In genomic region chr16:67431805-67432476, GRCh38 we compare ENCODE assay signal across 1 cellular context.
TF ChIP-seq lines count a peak whose summit lies in the region.

No MANE protein-coding gene starts in this region.

TF ChIP-seq in HepG2, 621 proteins besides CTCF, POLR2A, EP300 and RAD21 (continues in another document):
- TF ChIP-seq GATAD2A (CRISPR knock-in tag; IDR thresholded peaks at IDR 0.05) (0 out of 2 replicates have a peak, but pooled peaks have one; percentile 9), SKI (IDR thresholded peaks at IDR 0.05; ENCODE audit: partially characterized antibody) (no peak), POLR2AphosphoS5 (IDR thresholded peaks at IDR 0.05; ENCODE audit: low read depth, low read length) (peak; percentile 68), ARNT2 (CRISPR knock-in tag; IDR thresholded peaks at IDR 0.05; ENCODE audit: low read depth) (0 out of 2 replicates have a peak, but pooled peaks have one; percentile 2), GATAD1 (CRISPR knock-in tag; IDR thresholded peaks at IDR 0.05) (0 out of 2 replicates have a peak, but pooled peaks have one; percentile 7), KDM1A (CRISPR knock-in tag; IDR thresholded peaks at IDR 0.05) (no peak), ZNF503 (CRISPR knock-in tag; IDR thresholded peaks at IDR 0.05) (no peak), ATF7-NPFF (CRISPR knock-in tag; IDR thresholded peaks at IDR 0.05; ENCODE audit: low read depth) (0 out of 2 replicates have a peak, but pooled peaks have one; percentile 10), PCBP1 (IDR thresholded peaks at IDR 0.05; ENCODE audit: borderline replicate concordance, low read depth, low read length) (peak; percentile 89; the same call in 1 of the 2 replicates), MAFF (IDR thresholded peaks at IDR 0.05; ENCODE audit: low read depth, low read length) (0 out of 2 replicates have a peak, but pooled peaks have one; percentile 22), HDAC1 (CRISPR knock-in tag; IDR thresholded peaks at IDR 0.05) (peak; percentile 48; the same call in 1 of the 2 replicates), ZNF230 (CRISPR knock-in tag; IDR thresholded peaks at IDR 0.05) (0 out of 2 replicates have a peak, but pooled peaks have one; percentile 12), ZFY (CRISPR knock-in tag; IDR thresholded peaks at IDR 0.05) (peak; percentile 42; the same call in 1 of the 2 replicates), BRD4 (CRISPR knock-in tag; IDR thresholded peaks at IDR 0.05) (no peak; the same call in 1 of the 2 replicates), ZNF281 (CRISPR knock-in tag; IDR thresholded peaks at IDR 0.05; ENCODE audit: borderline replicate concordance) (peak; percentile 69), NONO (IDR thresholded peaks at IDR 0.05) (no peak), NONO (CRISPR knock-in tag; conservative IDR thresholded peaks at IDR 0.05) (0 out of 2 replicates have a peak, but pooled peaks have one; percentile 17), ZNF615 (CRISPR knock-in tag; IDR thresholded peaks at IDR 0.05; ENCODE audit: borderline replicate concordance) (no peak), ZNF121 (CRISPR knock-in tag; IDR thresholded peaks at IDR 0.05) (0 out of 2 replicates have a peak, but pooled peaks have one; percentile 1), FOXP4 (CRISPR knock-in tag; IDR thresholded peaks at IDR 0.05) (no peak), LCORL (IDR thresholded peaks at IDR 0.05) (no peak), LCORL (CRISPR knock-in tag; IDR thresholded peaks at IDR 0.05) (peak; percentile 50; the same call in 1 of the 2 replicates), ZSCAN21 (CRISPR knock-in tag; IDR thresholded peaks at IDR 0.05; ENCODE audit: borderline replicate concordance) (no peak), ZNF619 (CRISPR knock-in tag; IDR thresholded peaks at IDR 0.05) (0 out of 2 replicates have a peak, but pooled peaks have one; percentile 10), ZBTB34 (CRISPR knock-in tag; IDR thresholded peaks at IDR 0.05) (0 out of 2 replicates have a peak, but pooled peaks have one; percentile 15), MAZ (IDR thresholded peaks at IDR 0.05; ENCODE audit: borderline replicate concordance, low read depth, low read length) (no peak), MAZ (CRISPR knock-in tag; IDR thresholded peaks at IDR 0.05; ENCODE audit: low read depth) (peak; percentile 22; the same call in 1 of the 2 replicates), ZNF296 (CRISPR knock-in tag; conservative IDR thresholded peaks at IDR 0.05) (0 out of 2 replicates have a peak, but pooled peaks have one; percentile 22), NR2F6 (IDR thresholded peaks at IDR 0.05) (peak; percentile 32; the same call in 1 of the 2 replicates), NR2F6 (CRISPR knock-in tag; IDR thresholded peaks at IDR 0.05) (no peak), SNAPC5 (CRISPR knock-in tag; IDR thresholded peaks at IDR 0.05; ENCODE audit: borderline replicate concordance) (no peak), ZFX (CRISPR knock-in tag; IDR thresholded peaks at IDR 0.05; ENCODE audit: low read depth) (peak; percentile 25; the same call in 1 of the 2 replicates), CEBPB (IDR thresholded peaks at IDR 0.05; ENCODE audit: borderline replicate concordance, low read depth, low read length) (no peak), HNRNPL (IDR thresholded peaks at IDR 0.05; ENCODE audit: low read depth, low read length) (no peak), GABPA (IDR thresholded peaks at IDR 0.05; ENCODE audit: low read depth, low read length) (peak; percentile 52), GABPA (CRISPR knock-in tag; IDR thresholded peaks at IDR 0.05; ENCODE audit: low read depth) (peak; percentile 57; the same call in 1 of the 2 replicates), ASH2L (IDR thresholded peaks at IDR 0.05; ENCODE audit: insufficient read length, low read depth, low read length) (no peak), ZNF816 (CRISPR knock-in tag; IDR thresholded peaks at IDR 0.05; ENCODE audit: borderline replicate concordance) (0 out of 2 replicates have a peak, but pooled peaks have one; percentile 21), DMAP1 (CRISPR knock-in tag; IDR thresholded peaks at IDR 0.05) (no peak), REPIN1 (CRISPR knock-in tag; IDR thresholded peaks at IDR 0.05; ENCODE audit: borderline replicate concordance, low read depth) (peak; percentile 44; the same call in 1 of the 2 replicates), ZNF746 (CRISPR knock-in tag; IDR thresholded peaks at IDR 0.05) (peak; percentile 38), HDAC2 (CRISPR knock-in tag; IDR thresholded peaks at IDR 0.05) (no peak; the same call in 1 of the 2 replicates), MAFK (conservative IDR thresholded peaks at IDR 0.05 in 1 of 2, IDR thresholded peaks at IDR 0.05 in 1 of 2; ENCODE audit: low read length in 2 of 2) (peak; percentile 46 to 62), YY1 (IDR thresholded peaks at IDR 0.05; ENCODE audit: insufficient read depth, insufficient replicate concordance, low read depth, low read length) (peak; percentile 15), ZBTB1 (CRISPR knock-in tag; IDR thresholded peaks at IDR 0.05; ENCODE audit: borderline replicate concordance) (no peak), CREBL2 (CRISPR knock-in tag; IDR thresholded peaks at IDR 0.05; ENCODE audit: borderline replicate concordance) (peak; percentile 41; the same call in 1 of the 2 replicates), TGIF2 (CRISPR knock-in tag; IDR thresholded peaks at IDR 0.05) (0 out of 2 replicates have a peak, but pooled peaks have one; percentile 11), POLR2G (IDR thresholded peaks at IDR 0.05; ENCODE audit: low read depth, low read length) (peak; percentile 66), EED (CRISPR knock-in tag; IDR thresholded peaks at IDR 0.05) (0 out of 2 replicates have a peak, but pooled peaks have one; percentile 44), ZNF550 (CRISPR knock-in tag; IDR thresholded peaks at IDR 0.05; ENCODE audit: borderline replicate concordance) (0 out of 2 replicates have a peak, but pooled peaks have one; percentile 81), PATZ1 (CRISPR knock-in tag; IDR thresholded peaks at IDR 0.05) (peak; percentile 60; the same call in 1 of the 2 replicates), POGK (CRISPR knock-in tag; conservative IDR thresholded peaks at IDR 0.05) (no peak), ZNF44 (CRISPR knock-in tag; IDR thresholded peaks at IDR 0.05) (0 out of 2 replicates have a peak, but pooled peaks have one; percentile 16), ZHX1 (CRISPR knock-in tag; IDR thresholded peaks at IDR 0.05; ENCODE audit: low read depth) (no peak), ZNF724P (CRISPR knock-in tag; IDR thresholded peaks at IDR 0.05; ENCODE audit: borderline replicate concordance) (no peak)
